Comparison of ENCODE assay signal across 27 cellular contexts in genomic region chr9:4654084-4654483, GRCh38.
"Had no signal": no experiment of that assay in that cellular context is flagged by ENCODE, and none has a peak within 500 bp of the region (broad histone marks: within the 10 kb centered on the region; RNA-seq: fewer than 3 reads in every experiment).

No MANE protein-coding gene starts in this region.

- H2AFZ ChIP-seq: hepatocyte had no signal

- H3K27ac ChIP-seq: adrenal gland, body of pancreas, coronary artery, dorsolateral prefrontal cortex, gastrocnemius medialis, hepatocyte, right atrium auricular region, testis, transverse colon had no signal

- H3K79me2 ChIP-seq: hepatocyte had no signal

- H3K4me1 Mint-ChIP-seq: mesothelial cell of epicardium, naive B cell had no signal

- H3K9me3 ChIP-seq: adrenal gland, body of pancreas, gastrocnemius medialis, right atrium auricular region, testis, transverse colon had no signal

- H3K27me3 ChIP-seq: adrenal gland, body of pancreas, dorsolateral prefrontal cortex, gastrocnemius medialis, hepatocyte, right atrium auricular region, testis, transverse colon had no signal

- H3K9me3 Mint-ChIP-seq: activated CD4-positive, alpha-beta memory T cell treated with anti-CD3 and anti-CD28 coated beads for 36 hours; activated naive CD4-positive, alpha-beta T cell treated with anti-CD3 and anti-CD28 coated beads for 36 hours; activated naive CD8-positive, alpha-beta T cell treated with anti-CD3 and anti-CD28 coated beads for 36 hours; activated T-cell treated with anti-CD3 and anti-CD28 coated beads, Interleukin-2, amount 50 U/mL, for 72 hours had no signal

- FAIRE-seq: keratinocyte had no signal

- H3K36me3 Mint-ChIP-seq: activated CD4-positive, alpha-beta memory T cell treated with anti-CD3 and anti-CD28 coated beads for 36 hours; activated naive CD8-positive, alpha-beta T cell treated with anti-CD3 and anti-CD28 coated beads for 36 hours; naive B cell had no signal

- H3K36me3 ChIP-seq: adrenal gland, gastrocnemius medialis, right atrium auricular region, transverse colon had no signal

- DNase-seq: activated CD4-positive, alpha-beta memory T cell treated with anti-CD3 and anti-CD28 coated beads for 36 hours; activated CD4-positive, alpha-beta T cell treated with anti-CD3 and anti-CD28 coated beads for 48 hours; activated effector memory CD4-positive, alpha-beta T cell treated with Interleukin-2 at 50 U/mL for 16 hours; activated naive CD4-positive, alpha-beta T cell treated with anti-CD3 and anti-CD28 coated beads for 36 hours; activated naive CD8-positive, alpha-beta T cell treated with anti-CD3 and anti-CD28 coated beads for 36 hours; activated T-cell treated with anti-CD3 and anti-CD28 coated beads for 4 hours; activated T-cell treated with anti-CD3 and anti-CD28 coated beads, Interleukin-2, amount 50 U/mL, for 72 hours; adrenal gland; aorta; body of pancreas; effector memory CD4-positive, alpha-beta T cell; erythroblast; gastrocnemius medialis; left cardiac atrium; left ventricle myocardium superior; naive B cell; stimulated activated CD4-positive, alpha-beta T cell treated with anti-CD3 and anti-CD28 coated beads, Interleukin-1b, Interleukin-23, amount 100 ng/mL, for 48 hours; stimulated activated naive CD4-positive, alpha-beta T cell; testis; transverse colon had no signal

- H3K4me3 Mint-ChIP-seq: activated CD4-positive, alpha-beta memory T cell treated with anti-CD3 and anti-CD28 coated beads for 36 hours; activated naive CD4-positive, alpha-beta T cell treated with anti-CD3 and anti-CD28 coated beads for 36 hours; activated naive CD8-positive, alpha-beta T cell treated with anti-CD3 and anti-CD28 coated beads for 36 hours; mesothelial cell of epicardium; naive B cell had no signal

- ATAC-seq: body of pancreas, gastrocnemius medialis, left cardiac atrium, left ventricle myocardium superior had no signal

- H3K4me3 ChIP-seq: adrenal gland, body of pancreas, coronary artery, dorsolateral prefrontal cortex, gastrocnemius medialis, hepatocyte, right atrium auricular region, smooth muscle cell, testis, transverse colon had no signal

- H3K4me1 ChIP-seq: adrenal gland, gastrocnemius medialis, right atrium auricular region, testis had no signal

- H3K27ac Mint-ChIP-seq: activated CD4-positive, alpha-beta memory T cell treated with anti-CD3 and anti-CD28 coated beads for 36 hours; activated naive CD4-positive, alpha-beta T cell treated with anti-CD3 and anti-CD28 coated beads for 36 hours; activated naive CD8-positive, alpha-beta T cell treated with anti-CD3 and anti-CD28 coated beads for 36 hours; activated T-cell treated with anti-CD3 and anti-CD28 coated beads, Interleukin-2, amount 50 U/mL, for 72 hours; mesothelial cell of epicardium; naive B cell had no signal

- H3K27me3 Mint-ChIP-seq: activated CD4-positive, alpha-beta memory T cell treated with anti-CD3 and anti-CD28 coated beads for 36 hours; activated naive CD8-positive, alpha-beta T cell treated with anti-CD3 and anti-CD28 coated beads for 36 hours had no signal

- H3K4me2 ChIP-seq: hepatocyte, smooth muscle cell had no signal
